ENCODE assay signal across 8 cellular contexts in genomic region chr9:128420651-128421473, GRCh38. TPM values are rescaled to one million over a fixed set of nuclear protein-coding genes. Genes with fewer than 3 reads are reported as not detected.
DNase-seq lines count a peak whose midpoint lies in the region; ATAC-seq and TF ChIP-seq lines count a peak whose summit lies in the region.

A gene with protein sequence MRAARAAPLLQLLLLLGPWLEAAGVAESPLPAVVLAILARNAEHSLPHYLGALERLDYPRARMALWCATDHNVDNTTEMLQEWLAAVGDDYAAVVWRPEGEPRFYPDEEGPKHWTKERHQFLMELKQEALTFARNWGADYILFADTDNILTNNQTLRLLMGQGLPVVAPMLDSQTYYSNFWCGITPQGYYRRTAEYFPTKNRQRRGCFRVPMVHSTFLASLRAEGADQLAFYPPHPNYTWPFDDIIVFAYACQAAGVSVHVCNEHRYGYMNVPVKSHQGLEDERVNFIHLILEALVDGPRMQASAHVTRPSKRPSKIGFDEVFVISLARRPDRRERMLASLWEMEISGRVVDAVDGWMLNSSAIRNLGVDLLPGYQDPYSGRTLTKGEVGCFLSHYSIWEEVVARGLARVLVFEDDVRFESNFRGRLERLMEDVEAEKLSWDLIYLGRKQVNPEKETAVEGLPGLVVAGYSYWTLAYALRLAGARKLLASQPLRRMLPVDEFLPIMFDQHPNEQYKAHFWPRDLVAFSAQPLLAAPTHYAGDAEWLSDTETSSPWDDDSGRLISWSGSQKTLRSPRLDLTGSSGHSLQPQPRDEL (plus strand): TSS chr9:128420857. CDS start chr9:128420878, 21 bp downstream.

- TF ChIP-seq CTCF in PC-9 (conservative IDR thresholded peaks at IDR 0.05) (no peak), upper lobe of right lung (IDR thresholded peaks at IDR 0.05) (no peak)

- ATAC-seq in GM18502 (IDR thresholded peaks at IDR 0.05; ENCODE audit: poor library complexity, unreplicated experiment) (peak; percentile 78), HG03025 (IDR thresholded peaks at IDR 0.05; ENCODE audit: low FRiP score, unreplicated experiment) (peak; percentile 61), upper lobe of right lung (peak; percentile 84)

- no peaks in the 10 kb centered on the region for H3K9me3 ChIP-seq in PC-9 (ENCODE audit: insufficient read depth, low read depth)
- H3K9me3 ChIP-seq in upper lobe of right lung: no peaks in the 10 kb centered on the region

- H3K79me2 ChIP-seq in PC-9 (ENCODE audit: low read depth): no peaks in the 10 kb centered on the region

- H3K4me3 ChIP-seq in PC-9: peak within 1 kb of the TSS; percentile 95
- H3K4me3 ChIP-seq in upper lobe of right lung: peak within 1 kb of the TSS; percentile 91

- POLR2A ChIA-PET in PC-9 (lab: Charles Lee; ENCODE audit: unreplicated experiment): interaction anchor here (0.6 to 1.2 kb wide), 12 partner anchors 8 to 1347 kb away, joined by 3 to 16 read pairs (median 4); partner anchors contain the start of genes SPTAN1 and URM1

- H3K36me3 ChIP-seq in PC-9 (ENCODE audit: low read depth): no peaks in the 10 kb centered on the region
- H3K36me3 ChIP-seq in upper lobe of right lung: no peaks in the 10 kb centered on the region

- H4K20me1 ChIP-seq in PC-9 (ENCODE audit: insufficient read depth): no peaks in the 10 kb centered on the region

- peak within 1 kb of the TSS; percentile 94 for H3K4me2 ChIP-seq in PC-9

- peak within 1 kb of the TSS; percentile 100 for H2AFZ ChIP-seq in PC-9

- H3K4me1 ChIP-seq in PC-9 (replicated peaks; ENCODE audit: insufficient read depth) (peaks cover 20% of the 10 kb centered on the region), upper lobe of right lung (peaks cover 18% of the 10 kb centered on the region)

- no TSS peak for BruUV-seq in PC-9 (replicated peaks; lab: Mats Ljungman, UMichigan)

- peaks cover 14% of the 10 kb centered on the region for H3F3A ChIP-seq in PC-9 (ENCODE audit: insufficient read depth, low read depth)

- H3K27me3 ChIP-seq in PC-9 (ENCODE audit: insufficient read depth, low read depth) (no peaks in the 10 kb centered on the region), upper lobe of right lung (peaks cover 6% of the 10 kb centered on the region)

- DNase-seq in A172 (ENCODE audit: low spot score) (peak; percentile 42), PC-9 (peak in 1 of 2 experiments; percentile 74), globus pallidus (ENCODE audit: low spot score) (peak; percentile 66), occipital lobe (lab: John Stamatoyannopoulos, UW) (peak; percentile 21), upper lobe of right lung (peak; percentile 73)
- DNase-seq in activated naive CD4-positive, alpha-beta T cell treated with anti-CD3 and anti-CD28 coated beads, Interleukin-2, amount 50 U/mL, for 16 hours: peak; percentile 42

- H3K27ac ChIP-seq in PC-9 (no peak within 1 kb of the TSS), upper lobe of right lung (peak within 1 kb of the TSS; percentile 65)

- no peaks in the 10 kb centered on the region for H3K9me2 ChIP-seq in PC-9 (ENCODE audit: insufficient read depth)

- CTCF ChIA-PET in PC-9 (lab: Charles Lee): interaction anchor here (0.6 to 2.2 kb wide), 17 partner anchors 18 to 1282 kb away, joined by 3 to 12 read pairs (median 4); partner anchors contain the start of genes GLE1 and ZDHHC12

- intact Hi-C loops in PC-9 (cut with micrococcal nuclease; ENCODE audit: unreplicated experiment) (loop anchor here (2.0 kb wide), 3 partner anchors 36 to 58 kb away; partner anchors contain the start of genes ODF2 and URM1), upper lobe of right lung (cut with DNase I) (no loop called here)

RNA-seq across cellular contexts. Expression of the gene that starts here (rescaled TPM):
- total RNA-seq in A172 (2014; rRNA removed; shearing (Covaris generic)): 60.3 and 64.0 TPM in 2 replicates
- 87.2 and 111 TPM in 2 replicates for total RNA-seq in PC-9 (2021)
- 10.1 TPM for total RNA-seq in occipital lobe
- 14.0 TPM for total RNA-seq in upper lobe of right lung
